ENCODE assay signal across 8 cellular contexts in genomic region chrX:9873952-9874351, GRCh38.
DNase-seq lines count a peak whose midpoint lies in the region; ATAC-seq and TF ChIP-seq lines count a peak whose summit lies in the region.

No MANE protein-coding gene starts in this region.

- peaks cover 0 to 3% (median 0%) of the 10 kb centered on the region in 7 donors for H3K9me3 Mint-ChIP-seq in CD4-positive, CD25-positive, alpha-beta regulatory T cell

- H3K4me1 ChIP-seq in CD4-positive, CD25-positive, alpha-beta regulatory T cell (ENCODE audit: control insufficient read depth, insufficient read depth, low read length, poor library complexity, severe bottlenecking) = peaks cover 2% of the 10 kb centered on the region
- no peaks in the 10 kb centered on the region for H3K4me1 ChIP-seq in liver (ENCODE audit: control insufficient read depth in 4 of 4, insufficient read depth in 4 of 4, low read length in 3 of 4)

- in situ Hi-C loops in astrocyte of the cerebellum (cut with HindIII; ENCODE audit: low sequenced_read_pairs) = no loop called here

- H3K36me3 Mint-ChIP-seq in CD4-positive, CD25-positive, alpha-beta regulatory T cell = no peaks in the 10 kb centered on the region

- H3K4me3 Mint-ChIP-seq in CD4-positive, CD25-positive, alpha-beta regulatory T cell = peak overlapping the region in 2 of 4 donors; percentile 22 to 57

- peak; percentile 20 to 57 (median 26) for DNase-seq in CD4-positive, CD25-positive, alpha-beta regulatory T cell
- DNase-seq in SK-N-DZ (ENCODE audit: low spot score) = peak; percentile 35
- DNase-seq in astrocyte of the cerebellum (ENCODE audit: low read depth) = no peak
- DNase-seq in stimulated activated naive CD8-positive, alpha-beta T cell treated with anti-CD3 and anti-CD28 coated beads, Interleukin-15, Interleukin-2, amounts not matched to agents 100 U/mL and 50 U/mL, for 24 hours = peak; percentile 29
- DNase-seq in retina = no peak

- peaks cover 23% of the 10 kb centered on the region for H3K27me3 Mint-ChIP-seq in CD4-positive, CD25-positive, alpha-beta regulatory T cell

- no peak overlapping the region for H3K27ac ChIP-seq in CD4-positive, CD25-positive, alpha-beta regulatory T cell (ENCODE audit: insufficient read depth, low read length, poor library complexity, severe bottlenecking)
- H3K27ac ChIP-seq in liver (ENCODE audit: low read depth in 1 of 2, low read length in 2 of 2) = no peak overlapping the region

- peaks cover 0 to 10% (median 4%) of the 10 kb centered on the region in 4 donors for H3K4me1 Mint-ChIP-seq in CD4-positive, CD25-positive, alpha-beta regulatory T cell

- H3K9ac ChIP-seq in liver (ENCODE audit: low read depth in 1 of 2, low read length in 2 of 2) = no peak overlapping the region

- H3K4me3 ChIP-seq in CD4-positive, CD25-positive, alpha-beta regulatory T cell (ENCODE audit: low read depth, low read length) = no peak overlapping the region
- no peak overlapping the region for H3K4me3 ChIP-seq in astrocyte of the cerebellum (ENCODE audit: low read depth, low read length)
- no peak overlapping the region for H3K4me3 ChIP-seq in liver (ENCODE audit: low read depth in 1 of 3, low read length in 3 of 3)

- no peaks in the 10 kb centered on the region for H3K27me3 ChIP-seq in CD4-positive, CD25-positive, alpha-beta regulatory T cell (ENCODE audit: control insufficient read depth, insufficient read depth, low read length)
- no peaks in the 10 kb centered on the region for H3K27me3 ChIP-seq in liver (ENCODE audit: control insufficient read depth in 4 of 4, insufficient read depth in 4 of 4, low read length in 3 of 4)

- no peaks in the 10 kb centered on the region for H3K36me3 ChIP-seq in CD4-positive, CD25-positive, alpha-beta regulatory T cell (ENCODE audit: control insufficient read depth, insufficient read depth, low read length)
- H3K36me3 ChIP-seq in liver (ENCODE audit: control insufficient read depth in 4 of 4, insufficient read depth in 3 of 4, low read depth in 1 of 4, low read length in 3 of 4) = no peaks in the 10 kb centered on the region

- WGBS in liver = 47% methylated on average over 9 of the region's 9 CpGs

- H3K9me3 ChIP-seq in CD4-positive, CD25-positive, alpha-beta regulatory T cell (ENCODE audit: control insufficient read depth in 2 of 2, low read length in 2 of 2) = no peaks in the 10 kb centered on the region
- no peaks in the 10 kb centered on the region for H3K9me3 ChIP-seq in liver (ENCODE audit: control insufficient read depth in 4 of 4, low read length in 3 of 4)

- peak; percentile 49 to 80 for TF ChIP-seq RAD21 in liver (IDR thresholded peaks at IDR 0.05)

- peak; percentile 53 to 63 for ATAC-seq in CD4-positive, CD25-positive, alpha-beta regulatory T cell (ENCODE audit: low read depth in 2 of 2)
- ATAC-seq in GM18907 (IDR thresholded peaks at IDR 0.05; ENCODE audit: unreplicated experiment) = peak; percentile 96
- ATAC-seq in HG03442 (IDR thresholded peaks at IDR 0.05; ENCODE audit: unreplicated experiment) = peak; percentile 83
- ATAC-seq in stimulated activated naive CD8-positive, alpha-beta T cell treated with anti-CD3 and anti-CD28 coated beads, Interleukin-15, Interleukin-2, amounts not matched to agents 100 U/mL and 50 U/mL, for 24 hours = no peak

- peak; percentile 48 for TF ChIP-seq CTCF in astrocyte of the cerebellum (IDR thresholded peaks at IDR 0.05; ENCODE audit: low read depth, low read length, missing control alignments)
- TF ChIP-seq CTCF in liver (IDR thresholded peaks at IDR 0.05; ENCODE audit: low read depth, low read length, missing input control) = peak; percentile 55

- no peak overlapping the region for H3K27ac Mint-ChIP-seq in CD4-positive, CD25-positive, alpha-beta regulatory T cell

TF ChIP-seq in liver, 16 proteins besides CTCF, POLR2A, EP300 and RAD21:
- TF ChIP-seq TAF1 (conservative IDR thresholded peaks at IDR 0.05) (no peak), EGR1 (IDR thresholded peaks at IDR 0.05; ENCODE audit: low read depth in 2 of 2) (no peak), FOXA1 (IDR thresholded peaks at IDR 0.05) (no peak), SP1 (IDR thresholded peaks at IDR 0.05) (no peak), GABPA (IDR thresholded peaks at IDR 0.05 in 1 of 2, conservative IDR thresholded peaks at IDR 0.05 in 1 of 2) (no peak), RXRA (IDR thresholded peaks at IDR 0.05) (no peak)

Comparison
In these comparisons a context has a peak if more than half of its experiments do, and no peak if none do; other contexts are left out.
1. DNase-seq: peak in CD4-positive, CD25-positive, alpha-beta regulatory T cell (3 of 3), SK-N-DZ (single experiment) and stimulated activated naive CD8-positive, alpha-beta T cell treated with anti-CD3 and anti-CD28 coated beads, Interleukin-15, Interleukin-2, amounts not matched to agents 100 U/mL and 50 U/mL, for 24 hours (single experiment); none in astrocyte of the cerebellum (single experiment) and retina (single experiment).